20 cellular contexts compared by ENCODE assay signal in the genomic region with DNA sequence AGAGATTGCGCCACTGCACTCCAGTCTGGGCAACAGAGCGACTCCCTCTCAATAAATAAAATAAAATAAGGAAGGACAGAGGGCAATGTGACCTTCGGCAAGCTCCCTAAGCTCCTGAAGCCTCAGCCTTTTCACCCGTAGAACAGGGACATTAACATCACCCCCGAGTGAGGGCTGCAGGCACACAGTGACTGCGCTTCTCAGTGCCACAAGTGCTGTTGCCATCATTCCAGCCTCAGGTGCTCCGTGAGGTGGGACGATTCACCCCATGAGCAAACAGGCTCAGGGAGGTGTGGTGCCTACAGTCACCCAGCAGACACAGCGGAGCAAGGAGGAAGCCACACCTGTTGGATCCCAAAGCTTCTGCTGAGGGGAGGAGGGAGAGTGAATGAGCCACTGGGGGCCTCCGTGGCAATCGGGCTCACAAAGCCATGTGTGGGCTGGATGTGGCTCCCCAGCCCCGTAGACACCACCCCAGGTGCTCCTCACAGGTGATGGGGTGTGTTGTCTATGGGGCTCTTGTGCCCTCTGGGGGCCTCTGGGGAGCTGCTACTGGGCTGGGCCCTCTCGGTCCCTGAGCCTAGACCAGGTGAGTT.
"Had no signal": no experiment of that assay in that cellular context is flagged by ENCODE, and none has a peak within 500 bp of the region (broad histone marks: within the 10 kb centered on the region; RNA-seq: fewer than 3 reads in every experiment).

No MANE protein-coding gene starts in this region.

- H3K36me3 ChIP-seq: lower lobe of right lung, neural progenitor cell, pancreas had no signal

- H2AFZ ChIP-seq: neural progenitor cell had no signal

- H3K4me1 ChIP-seq: pancreas had no signal

- H3K36me3 Mint-ChIP-seq: activated naive CD4-positive, alpha-beta T cell treated with anti-CD3 and anti-CD28 coated beads, Interleukin-2, amount 50 U/mL, for 72 hours had no signal

- H3K27ac Mint-ChIP-seq: activated naive CD4-positive, alpha-beta T cell treated with anti-CD3 and anti-CD28 coated beads, Interleukin-2, amount 50 U/mL, for 72 hours; activated T-helper 2 cell treated with anti-CD3 and anti-CD28 coated beads, Interferon-gamma antibody, Interleukin-2, Interleukin-4, amounts not matched to agents 10 μg/mL and 5 μg/mL and 100 μg/mL, durations not matched to agents 14 hours and 24 hours and 36 hours; neural progenitor cell had no signal

- H3K9me3 Mint-ChIP-seq: activated naive CD4-positive, alpha-beta T cell treated with anti-CD3 and anti-CD28 coated beads, Interleukin-2, amount 50 U/mL, for 72 hours; activated T-helper 2 cell treated with anti-CD3 and anti-CD28 coated beads, Interferon-gamma antibody, Interleukin-2, Interleukin-4, amounts not matched to agents 10 μg/mL and 5 μg/mL and 100 μg/mL, durations not matched to agents 14 hours and 24 hours and 36 hours; neural progenitor cell had no signal

- H3K4me2 ChIP-seq: neural progenitor cell had no signal

- H3K27ac ChIP-seq: body of pancreas, foreskin keratinocyte, lower lobe of right lung, neural progenitor cell, pancreas had no signal

- H3K27me3 ChIP-seq: pancreas had no signal

- DNase-seq: activated CD4-positive, alpha-beta T cell treated with anti-CD3 and anti-CD28 coated beads, Interleukin-2, amount 50 U/mL, for 48 hours; activated CD4-positive, CD25-positive, alpha-beta regulatory T cell treated with anti-CD3 and anti-CD28 coated beads, Interleukin-2, amount 50 U/mL, for 72 hours; activated T-cell treated with anti-CD3 and anti-CD28 coated beads, Interleukin-2, amount 50 U/mL, for 1 hour; amygdala; body of pancreas; central memory CD4-positive, alpha-beta T cell; cortex of kidney; effector CD4-positive, alpha-beta T cell; foreskin keratinocyte; kidney glomerular epithelial cell; lower lobe of right lung; stimulated activated CD4-positive, alpha-beta T cell treated with anti-CD3 and anti-CD28 coated beads, Interleukin-15, amount 100 ng/mL, for 24 hours; stimulated activated CD4-positive, alpha-beta T cell treated with anti-CD3 and anti-CD28 coated beads, Interleukin-4, amount 100 ng/mL, for 24 hours; stimulated activated naive CD8-positive, alpha-beta T cell treated with anti-CD3 and anti-CD28 coated beads, Interleukin-15, Interleukin-2, amounts not matched to agents 100 U/mL and 50 U/mL, for 24 hours; T1000; trophoblast cell had no signal

- H3K9me3 ChIP-seq: body of pancreas, lower lobe of right lung, pancreas had no signal

- H3K4me3 Mint-ChIP-seq: neural progenitor cell had no signal

- H3K9ac ChIP-seq: neural progenitor cell had no signal

- ATAC-seq: activated naive CD4-positive, alpha-beta T cell treated with anti-CD3 and anti-CD28 coated beads, Interleukin-2, amount 50 U/mL, for 72 hours; body of pancreas; foreskin keratinocyte; pancreas; stimulated activated naive CD8-positive, alpha-beta T cell treated with anti-CD3 and anti-CD28 coated beads, Interleukin-15, Interleukin-2, amounts not matched to agents 100 U/mL and 50 U/mL, for 24 hours had no signal

- H3K4me3 ChIP-seq: body of pancreas, lower lobe of right lung, neural progenitor cell, pancreas had no signal
